In genomic region chr1:46132529-46133180, GRCh38 we compare ENCODE assay signal across 8 cellular contexts. TPM values are rescaled to one million over a fixed set of nuclear protein-coding genes. Genes with fewer than 3 reads are reported as not detected.
DNase-seq lines count a peak whose midpoint lies in the region; ATAC-seq lines count a peak whose summit lies in the region.

TSS of gene PIK3R3 (minus strand) at chr1:46132629. CDS start at chr1:46131952, 677 bp downstream.

- no peaks in the 10 kb centered on the region for H3K27me3 ChIP-seq in endocrine pancreas (ENCODE audit: control insufficient read depth, insufficient read depth, low read length)
- H3K27me3 ChIP-seq in mesenchymal stem cell (ENCODE audit: control insufficient read depth in 1 of 2, insufficient read depth in 1 of 2, low read length in 2 of 2) = peaks cover 0 to 4% of the 10 kb centered on the region in 2 experiments

- H3K9ac ChIP-seq in endocrine pancreas (ENCODE audit: control insufficient read depth, insufficient read depth, low read length) (peak within 1 kb of the TSS; percentile 87), mesenchymal stem cell (ENCODE audit: low read length) (peak within 1 kb of the TSS; percentile 99)

- peaks cover 11% of the 10 kb centered on the region for H3K4me1 ChIP-seq in endocrine pancreas (ENCODE audit: control insufficient read depth, insufficient read depth, low read length)
- H3K4me1 ChIP-seq in mesenchymal stem cell (ENCODE audit: control insufficient read depth, insufficient read depth, low read depth, low read length) = peaks cover 15% of the 10 kb centered on the region

- H3K36me3 ChIP-seq in endocrine pancreas (ENCODE audit: control insufficient read depth, insufficient read depth, low read length) (no peaks in the 10 kb centered on the region), mesenchymal stem cell (ENCODE audit: control insufficient read depth in 1 of 2, insufficient read depth in 2 of 2, low read depth in 1 of 2, low read length in 2 of 2) (no peaks in the 10 kb centered on the region)

- peak within 1 kb of the TSS; percentile 100 for H3K27ac ChIP-seq in mesenchymal stem cell (ENCODE audit: low read length, poor library complexity, severe bottlenecking)

- H3K4me3 ChIP-seq in endocrine pancreas (ENCODE audit: control insufficient read depth, insufficient read depth, low read length) (peak within 1 kb of the TSS; percentile 100), mesenchymal stem cell (ENCODE audit: insufficient read depth in 1 of 2, low read depth in 1 of 2, low read length in 2 of 2) (peak within 1 kb of the TSS; percentile 67 to 92)

- peak within 1 kb of the TSS; percentile 87 for H2BK15ac ChIP-seq in mesenchymal stem cell (ENCODE audit: low read depth, poor library complexity, severe bottlenecking)

- H3K4ac ChIP-seq in mesenchymal stem cell (ENCODE audit: low read depth in 1 of 2, low read length in 2 of 2) = peak within 1 kb of the TSS; percentile 97 to 99

- peak within 1 kb of the TSS; percentile 71 for H3K4me2 ChIP-seq in mesenchymal stem cell (ENCODE audit: low read length, poor library complexity, severe bottlenecking)

- H4K91ac ChIP-seq in mesenchymal stem cell (ENCODE audit: low read length) = peak within 1 kb of the TSS; percentile 100

- peak within 1 kb of the TSS; percentile 86 for H2AFZ ChIP-seq in mesenchymal stem cell (ENCODE audit: low read depth, low read length)

- no peaks in the 10 kb centered on the region for H3K9me3 ChIP-seq in endocrine pancreas (ENCODE audit: control insufficient read depth, low read length)
- H3K9me3 ChIP-seq in mesenchymal stem cell (ENCODE audit: control insufficient read depth, low read length) = no peaks in the 10 kb centered on the region

- H3K23ac ChIP-seq in mesenchymal stem cell (ENCODE audit: low read length in 2 of 2) = peak within 1 kb of the TSS in 1 of 2 experiments; percentile 95

- under 1% methylated on average over 49 of the region's 55 CpGs for WGBS in mesenchymal stem cell

- DNase-seq in CMK (ENCODE audit: low read depth) (peak; percentile 96), HS-5 (ENCODE audit: low read depth) (peak; percentile 91), NOMO-1 treated with DMSO at 0.1 percent for 48 hours (lab: John Stamatoyannopoulos, UW; ENCODE audit: unreplicated experiment) (peak; percentile 98), mesenchymal stem cell (peak; percentile 99)
- DNase-seq in activated CD8-positive, alpha-beta memory T cell treated with anti-CD3 and anti-CD28 coated beads, Interleukin-2, amount 50 U/mL, for 1 hour (ENCODE audit: extremely low read depth) = peak; percentile 63
- peak; percentile 75 for DNase-seq in stimulated activated CD8-positive, alpha-beta memory T cell treated with anti-CD3 and anti-CD28 coated beads, Interleukin-12 subunit alpha, Interleukin-12 subunit beta, amount 100 ng/mL, for 4 hours (ENCODE audit: low read depth)

- ATAC-seq in GM19468 (IDR thresholded peaks at IDR 0.05; ENCODE audit: extremely low read depth, unreplicated experiment) = peak; percentile 81

- H2BK12ac ChIP-seq in mesenchymal stem cell (ENCODE audit: low read length in 2 of 2) = peak within 1 kb of the TSS; percentile 90 to 98

- peak within 1 kb of the TSS; percentile 99 to 100 for H3K18ac ChIP-seq in mesenchymal stem cell (ENCODE audit: low read depth in 1 of 2, low read length in 2 of 2)

- peak within 1 kb of the TSS; percentile 96 for H2BK120ac ChIP-seq in mesenchymal stem cell (ENCODE audit: low read depth, low read length)

- H4K8ac ChIP-seq in mesenchymal stem cell (ENCODE audit: low read length) = peak within 1 kb of the TSS; percentile 100

- H2AK5ac ChIP-seq in mesenchymal stem cell (ENCODE audit: low read length, severe bottlenecking) = peak within 1 kb of the TSS; percentile 93

- H3K14ac ChIP-seq in mesenchymal stem cell (ENCODE audit: low read length in 2 of 2) = peak within 1 kb of the TSS in 1 of 2 experiments; percentile 98

- H2BK5ac ChIP-seq in mesenchymal stem cell (ENCODE audit: low read depth, low read length, poor library complexity, severe bottlenecking) = peak within 1 kb of the TSS; percentile 100

- H3K79me1 ChIP-seq in mesenchymal stem cell (replicated peaks; ENCODE audit: low read length, poor library complexity, severe bottlenecking) = no peaks in the 10 kb centered on the region

RNA-seq across cellular contexts. Expression of gene PIK3R3, which starts in this region (rescaled TPM):
- 13.9 TPM for polyA plus RNA-seq in mesenchymal stem cell (2013, experiment 1 of 2)
- polyA plus RNA-seq in mesenchymal stem cell (2013, experiment 2 of 2) = 13.7 TPM

Comparison
In these comparisons a context has a peak if more than half of its experiments do, and no peak if none do; other contexts are left out.
1. Peak in every context shown above with its lines: DNase-seq, ATAC-seq, H3K4me3 ChIP-seq and H3K27ac ChIP-seq.